Comparison of ENCODE assay signal across 1 cellular context in the genomic region with DNA sequence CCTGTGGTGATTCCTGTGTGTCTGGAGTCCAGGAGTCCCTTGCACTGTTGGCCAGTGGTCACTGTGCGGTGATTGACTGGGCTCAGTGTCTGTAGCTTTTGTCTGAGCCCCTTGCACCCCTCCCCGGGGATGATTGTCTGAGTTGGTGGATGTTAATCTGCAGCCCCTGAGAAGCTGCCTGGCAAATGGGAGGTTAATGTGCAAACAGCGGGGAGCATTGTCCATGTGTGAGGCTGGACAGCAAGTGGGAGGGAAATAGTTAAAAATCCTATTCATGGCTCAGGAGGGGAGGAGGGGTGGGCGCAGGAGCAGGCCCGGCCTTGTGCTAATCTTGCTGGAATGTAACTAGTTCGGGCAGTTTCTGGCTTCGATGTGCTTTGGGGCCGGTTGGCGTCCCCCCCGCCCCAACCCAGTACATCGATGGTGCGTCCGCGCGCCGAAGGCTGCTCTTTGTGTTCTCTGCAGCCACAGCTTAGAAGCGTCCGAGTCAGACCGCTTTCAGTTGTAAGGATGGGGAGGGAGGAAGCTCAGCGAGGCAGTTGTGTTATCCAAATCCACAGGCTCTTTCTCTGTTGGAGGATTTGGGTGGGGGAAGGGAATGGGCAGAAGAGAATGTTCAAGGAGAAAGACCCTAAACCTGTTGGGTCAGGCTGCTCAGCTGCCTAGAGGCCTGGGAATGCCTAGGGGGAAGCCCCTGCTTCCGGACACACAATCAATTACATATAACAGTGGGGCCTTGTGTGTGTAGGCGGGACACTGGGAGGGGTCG.
A peak's percentile ranks its signal among the peaks of the same experiment; 100 is the strongest.
TF ChIP-seq lines count a peak whose summit lies in the region.

No MANE protein-coding gene starts in this region.

TF ChIP-seq in WTC11, 78 proteins besides CTCF, POLR2A, EP300 and RAD21 (continued from another document):
- peak; percentile 98 for TF ChIP-seq ZNF121 (CRISPR knock-in tag; IDR thresholded peaks at IDR 0.05)
- TF ChIP-seq, protein P1, sequence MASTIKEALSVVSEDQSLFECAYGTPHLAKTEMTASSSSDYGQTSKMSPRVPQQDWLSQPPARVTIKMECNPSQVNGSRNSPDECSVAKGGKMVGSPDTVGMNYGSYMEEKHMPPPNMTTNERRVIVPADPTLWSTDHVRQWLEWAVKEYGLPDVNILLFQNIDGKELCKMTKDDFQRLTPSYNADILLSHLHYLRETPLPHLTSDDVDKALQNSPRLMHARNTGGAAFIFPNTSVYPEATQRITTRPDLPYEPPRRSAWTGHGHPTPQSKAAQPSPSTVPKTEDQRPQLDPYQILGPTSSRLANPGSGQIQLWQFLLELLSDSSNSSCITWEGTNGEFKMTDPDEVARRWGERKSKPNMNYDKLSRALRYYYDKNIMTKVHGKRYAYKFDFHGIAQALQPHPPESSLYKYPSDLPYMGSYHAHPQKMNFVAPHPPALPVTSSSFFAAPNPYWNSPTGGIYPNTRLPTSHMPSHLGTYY (CRISPR knock-in tag; IDR thresholded peaks at IDR 0.05), result no peak
- no peak; the same call in 1 of the 2 replicates for TF ChIP-seq CBFB (CRISPR knock-in tag; IDR thresholded peaks at IDR 0.05; ENCODE audit: low read depth)
- TF ChIP-seq ZNF219 (CRISPR knock-in tag; IDR thresholded peaks at IDR 0.05; ENCODE audit: borderline replicate concordance), result peak; percentile 57; the same call in 1 of the 2 replicates
- no peak for TF ChIP-seq ZNF263 (CRISPR knock-in tag; IDR thresholded peaks at IDR 0.05; ENCODE audit: low read depth)
- TF ChIP-seq NFE2L1 (CRISPR knock-in tag; IDR thresholded peaks at IDR 0.05), result no peak
- no peak for TF ChIP-seq GTF2I (CRISPR knock-in tag; conservative IDR thresholded peaks at IDR 0.05)
- peak; percentile 79 for TF ChIP-seq TEAD4 (CRISPR knock-in tag; IDR thresholded peaks at IDR 0.05)
- TF ChIP-seq, protein P2, sequence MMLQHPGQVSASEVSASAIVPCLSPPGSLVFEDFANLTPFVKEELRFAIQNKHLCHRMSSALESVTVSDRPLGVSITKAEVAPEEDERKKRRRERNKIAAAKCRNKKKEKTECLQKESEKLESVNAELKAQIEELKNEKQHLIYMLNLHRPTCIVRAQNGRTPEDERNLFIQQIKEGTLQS (CRISPR knock-in tag; conservative IDR thresholded peaks at IDR 0.05), result no peak
- TF ChIP-seq CREM (CRISPR knock-in tag; IDR thresholded peaks at IDR 0.05), result peak; percentile 61; the same call in 1 of the 2 replicates
- no peak for TF ChIP-seq GABPB1 (CRISPR knock-in tag; IDR thresholded peaks at IDR 0.05)
- TF ChIP-seq, protein P3, sequence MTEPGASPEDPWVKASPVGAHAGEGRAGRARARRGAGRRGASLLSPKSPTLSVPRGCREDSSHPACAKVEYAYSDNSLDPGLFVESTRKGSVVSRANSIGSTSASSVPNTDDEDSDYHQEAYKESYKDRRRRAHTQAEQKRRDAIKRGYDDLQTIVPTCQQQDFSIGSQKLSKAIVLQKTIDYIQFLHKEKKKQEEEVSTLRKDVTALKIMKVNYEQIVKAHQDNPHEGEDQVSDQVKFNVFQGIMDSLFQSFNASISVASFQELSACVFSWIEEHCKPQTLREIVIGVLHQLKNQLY (CRISPR knock-in tag; IDR thresholded peaks at IDR 0.05), result no peak
- TF ChIP-seq NR2C2 (CRISPR knock-in tag; IDR thresholded peaks at IDR 0.05), result no peak
- TF ChIP-seq, protein P4, sequence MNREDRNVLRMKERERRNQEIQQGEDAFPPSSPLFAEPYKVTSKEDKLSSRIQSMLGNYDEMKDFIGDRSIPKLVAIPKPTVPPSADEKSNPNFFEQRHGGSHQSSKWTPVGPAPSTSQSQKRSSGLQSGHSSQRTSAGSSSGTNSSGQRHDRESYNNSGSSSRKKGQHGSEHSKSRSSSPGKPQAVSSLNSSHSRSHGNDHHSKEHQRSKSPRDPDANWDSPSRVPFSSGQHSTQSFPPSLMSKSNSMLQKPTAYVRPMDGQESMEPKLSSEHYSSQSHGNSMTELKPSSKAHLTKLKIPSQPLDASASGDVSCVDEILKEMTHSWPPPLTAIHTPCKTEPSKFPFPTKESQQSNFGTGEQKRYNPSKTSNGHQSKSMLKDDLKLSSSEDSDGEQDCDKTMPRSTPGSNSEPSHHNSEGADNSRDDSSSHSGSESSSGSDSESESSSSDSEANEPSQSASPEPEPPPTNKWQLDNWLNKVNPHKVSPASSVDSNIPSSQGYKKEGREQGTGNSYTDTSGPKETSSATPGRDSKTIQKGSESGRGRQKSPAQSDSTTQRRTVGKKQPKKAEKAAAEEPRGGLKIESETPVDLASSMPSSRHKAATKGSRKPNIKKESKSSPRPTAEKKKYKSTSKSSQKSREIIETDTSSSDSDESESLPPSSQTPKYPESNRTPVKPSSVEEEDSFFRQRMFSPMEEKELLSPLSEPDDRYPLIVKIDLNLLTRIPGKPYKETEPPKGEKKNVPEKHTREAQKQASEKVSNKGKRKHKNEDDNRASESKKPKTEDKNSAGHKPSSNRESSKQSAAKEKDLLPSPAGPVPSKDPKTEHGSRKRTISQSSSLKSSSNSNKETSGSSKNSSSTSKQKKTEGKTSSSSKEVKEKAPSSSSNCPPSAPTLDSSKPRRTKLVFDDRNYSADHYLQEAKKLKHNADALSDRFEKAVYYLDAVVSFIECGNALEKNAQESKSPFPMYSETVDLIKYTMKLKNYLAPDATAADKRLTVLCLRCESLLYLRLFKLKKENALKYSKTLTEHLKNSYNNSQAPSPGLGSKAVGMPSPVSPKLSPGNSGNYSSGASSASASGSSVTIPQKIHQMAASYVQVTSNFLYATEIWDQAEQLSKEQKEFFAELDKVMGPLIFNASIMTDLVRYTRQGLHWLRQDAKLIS (CRISPR knock-in tag; IDR thresholded peaks at IDR 0.05; ENCODE audit: borderline replicate concordance), result 0 out of 2 replicates have a peak, but pooled peaks have one; percentile 44
- TF ChIP-seq, protein P5, sequence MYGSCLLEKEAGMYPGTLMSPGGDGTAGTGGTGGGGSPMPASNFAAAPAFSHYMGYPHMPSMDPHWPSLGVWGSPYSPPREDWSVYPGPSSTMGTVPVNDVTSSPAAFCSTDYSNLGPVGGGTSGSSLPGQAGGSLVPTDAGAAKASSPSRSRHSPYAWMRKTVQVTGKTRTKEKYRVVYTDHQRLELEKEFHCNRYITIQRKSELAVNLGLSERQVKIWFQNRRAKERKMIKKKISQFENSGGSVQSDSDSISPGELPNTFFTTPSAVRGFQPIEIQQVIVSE (CRISPR knock-in tag; IDR thresholded peaks at IDR 0.05; ENCODE audit: borderline replicate concordance), result no peak
- TF ChIP-seq SOX15 (CRISPR knock-in tag; IDR thresholded peaks at IDR 0.05), result no peak
- TF ChIP-seq, protein P6, sequence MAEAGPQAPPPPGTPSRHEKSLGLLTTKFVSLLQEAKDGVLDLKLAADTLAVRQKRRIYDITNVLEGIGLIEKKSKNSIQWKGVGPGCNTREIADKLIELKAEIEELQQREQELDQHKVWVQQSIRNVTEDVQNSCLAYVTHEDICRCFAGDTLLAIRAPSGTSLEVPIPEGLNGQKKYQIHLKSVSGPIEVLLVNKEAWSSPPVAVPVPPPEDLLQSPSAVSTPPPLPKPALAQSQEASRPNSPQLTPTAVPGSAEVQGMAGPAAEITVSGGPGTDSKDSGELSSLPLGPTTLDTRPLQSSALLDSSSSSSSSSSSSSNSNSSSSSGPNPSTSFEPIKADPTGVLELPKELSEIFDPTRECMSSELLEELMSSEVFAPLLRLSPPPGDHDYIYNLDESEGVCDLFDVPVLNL (CRISPR knock-in tag; IDR thresholded peaks at IDR 0.05; ENCODE audit: borderline replicate concordance, low read depth), result no peak
- TF ChIP-seq TP53 (CRISPR knock-in tag; IDR thresholded peaks at IDR 0.05), result no peak
- no peak; the same call in 1 of the 2 replicates for TF ChIP-seq FOXK1 (CRISPR knock-in tag; IDR thresholded peaks at IDR 0.05)
- no peak for TF ChIP-seq ESRRA (CRISPR knock-in tag; IDR thresholded peaks at IDR 0.05; ENCODE audit: borderline replicate concordance)
- peak; percentile 25; the same call in 1 of the 2 replicates for TF ChIP-seq SP1 (CRISPR knock-in tag; conservative IDR thresholded peaks at IDR 0.05)
- TF ChIP-seq KAT7 (CRISPR knock-in tag; IDR thresholded peaks at IDR 0.05; ENCODE audit: borderline replicate concordance), result 0 out of 2 replicates have a peak, but pooled peaks have one; percentile 35
- TF ChIP-seq, protein P7, sequence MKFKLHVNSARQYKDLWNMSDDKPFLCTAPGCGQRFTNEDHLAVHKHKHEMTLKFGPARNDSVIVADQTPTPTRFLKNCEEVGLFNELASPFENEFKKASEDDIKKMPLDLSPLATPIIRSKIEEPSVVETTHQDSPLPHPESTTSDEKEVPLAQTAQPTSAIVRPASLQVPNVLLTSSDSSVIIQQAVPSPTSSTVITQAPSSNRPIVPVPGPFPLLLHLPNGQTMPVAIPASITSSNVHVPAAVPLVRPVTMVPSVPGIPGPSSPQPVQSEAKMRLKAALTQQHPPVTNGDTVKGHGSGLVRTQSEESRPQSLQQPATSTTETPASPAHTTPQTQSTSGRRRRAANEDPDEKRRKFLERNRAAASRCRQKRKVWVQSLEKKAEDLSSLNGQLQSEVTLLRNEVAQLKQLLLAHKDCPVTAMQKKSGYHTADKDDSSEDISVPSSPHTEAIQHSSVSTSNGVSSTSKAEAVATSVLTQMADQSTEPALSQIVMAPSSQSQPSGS (CRISPR knock-in tag; IDR thresholded peaks at IDR 0.05; ENCODE audit: borderline replicate concordance, low read depth), result no peak
- TF ChIP-seq, protein P8, sequence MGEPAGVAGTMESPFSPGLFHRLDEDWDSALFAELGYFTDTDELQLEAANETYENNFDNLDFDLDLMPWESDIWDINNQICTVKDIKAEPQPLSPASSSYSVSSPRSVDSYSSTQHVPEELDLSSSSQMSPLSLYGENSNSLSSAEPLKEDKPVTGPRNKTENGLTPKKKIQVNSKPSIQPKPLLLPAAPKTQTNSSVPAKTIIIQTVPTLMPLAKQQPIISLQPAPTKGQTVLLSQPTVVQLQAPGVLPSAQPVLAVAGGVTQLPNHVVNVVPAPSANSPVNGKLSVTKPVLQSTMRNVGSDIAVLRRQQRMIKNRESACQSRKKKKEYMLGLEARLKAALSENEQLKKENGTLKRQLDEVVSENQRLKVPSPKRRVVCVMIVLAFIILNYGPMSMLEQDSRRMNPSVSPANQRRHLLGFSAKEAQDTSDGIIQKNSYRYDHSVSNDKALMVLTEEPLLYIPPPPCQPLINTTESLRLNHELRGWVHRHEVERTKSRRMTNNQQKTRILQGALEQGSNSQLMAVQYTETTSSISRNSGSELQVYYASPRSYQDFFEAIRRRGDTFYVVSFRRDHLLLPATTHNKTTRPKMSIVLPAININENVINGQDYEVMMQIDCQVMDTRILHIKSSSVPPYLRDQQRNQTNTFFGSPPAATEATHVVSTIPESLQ (CRISPR knock-in tag; IDR thresholded peaks at IDR 0.05), result no peak
- no peak for TF ChIP-seq ZNF396 (CRISPR knock-in tag; IDR thresholded peaks at IDR 0.05; ENCODE audit: borderline replicate concordance)
- no peak for TF ChIP-seq ZNF416 (CRISPR knock-in tag; IDR thresholded peaks at IDR 0.05)
- TF ChIP-seq, protein P9, sequence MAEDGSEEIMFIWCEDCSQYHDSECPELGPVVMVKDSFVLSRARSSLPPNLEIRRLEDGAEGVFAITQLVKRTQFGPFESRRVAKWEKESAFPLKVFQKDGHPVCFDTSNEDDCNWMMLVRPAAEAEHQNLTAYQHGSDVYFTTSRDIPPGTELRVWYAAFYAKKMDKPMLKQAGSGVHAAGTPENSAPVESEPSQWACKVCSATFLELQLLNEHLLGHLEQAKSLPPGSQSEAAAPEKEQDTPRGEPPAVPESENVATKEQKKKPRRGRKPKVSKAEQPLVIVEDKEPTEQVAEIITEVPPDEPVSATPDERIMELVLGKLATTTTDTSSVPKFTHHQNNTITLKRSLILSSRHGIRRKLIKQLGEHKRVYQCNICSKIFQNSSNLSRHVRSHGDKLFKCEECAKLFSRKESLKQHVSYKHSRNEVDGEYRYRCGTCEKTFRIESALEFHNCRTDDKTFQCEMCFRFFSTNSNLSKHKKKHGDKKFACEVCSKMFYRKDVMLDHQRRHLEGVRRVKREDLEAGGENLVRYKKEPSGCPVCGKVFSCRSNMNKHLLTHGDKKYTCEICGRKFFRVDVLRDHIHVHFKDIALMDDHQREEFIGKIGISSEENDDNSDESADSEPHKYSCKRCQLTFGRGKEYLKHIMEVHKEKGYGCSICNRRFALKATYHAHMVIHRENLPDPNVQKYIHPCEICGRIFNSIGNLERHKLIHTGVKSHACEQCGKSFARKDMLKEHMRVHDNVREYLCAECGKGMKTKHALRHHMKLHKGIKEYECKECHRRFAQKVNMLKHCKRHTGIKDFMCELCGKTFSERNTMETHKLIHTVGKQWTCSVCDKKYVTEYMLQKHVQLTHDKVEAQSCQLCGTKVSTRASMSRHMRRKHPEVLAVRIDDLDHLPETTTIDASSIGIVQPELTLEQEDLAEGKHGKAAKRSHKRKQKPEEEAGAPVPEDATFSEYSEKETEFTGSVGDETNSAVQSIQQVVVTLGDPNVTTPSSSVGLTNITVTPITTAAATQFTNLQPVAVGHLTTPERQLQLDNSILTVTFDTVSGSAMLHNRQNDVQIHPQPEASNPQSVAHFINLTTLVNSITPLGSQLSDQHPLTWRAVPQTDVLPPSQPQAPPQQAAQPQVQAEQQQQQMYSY (CRISPR knock-in tag; IDR thresholded peaks at IDR 0.05), result no peak
- TF ChIP-seq ZNF232 (CRISPR knock-in tag; IDR thresholded peaks at IDR 0.05), result no peak
- TF ChIP-seq TCF7 (CRISPR knock-in tag; IDR thresholded peaks at IDR 0.05; ENCODE audit: low read depth), result no peak
- TF ChIP-seq, protein P10, sequence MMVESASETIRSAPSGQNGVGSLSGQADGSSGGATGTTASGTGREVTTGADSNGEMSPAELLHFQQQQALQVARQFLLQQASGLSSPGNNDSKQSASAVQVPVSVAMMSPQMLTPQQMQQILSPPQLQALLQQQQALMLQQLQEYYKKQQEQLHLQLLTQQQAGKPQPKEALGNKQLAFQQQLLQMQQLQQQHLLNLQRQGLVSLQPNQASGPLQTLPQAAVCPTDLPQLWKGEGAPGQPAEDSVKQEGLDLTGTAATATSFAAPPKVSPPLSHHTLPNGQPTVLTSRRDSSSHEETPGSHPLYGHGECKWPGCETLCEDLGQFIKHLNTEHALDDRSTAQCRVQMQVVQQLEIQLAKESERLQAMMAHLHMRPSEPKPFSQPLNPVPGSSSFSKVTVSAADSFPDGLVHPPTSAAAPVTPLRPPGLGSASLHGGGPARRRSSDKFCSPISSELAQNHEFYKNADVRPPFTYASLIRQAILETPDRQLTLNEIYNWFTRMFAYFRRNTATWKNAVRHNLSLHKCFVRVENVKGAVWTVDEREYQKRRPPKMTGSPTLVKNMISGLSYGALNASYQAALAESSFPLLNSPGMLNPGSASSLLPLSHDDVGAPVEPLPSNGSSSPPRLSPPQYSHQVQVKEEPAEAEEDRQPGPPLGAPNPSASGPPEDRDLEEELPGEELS (CRISPR knock-in tag; IDR thresholded peaks at IDR 0.05), result 0 out of 2 replicates have a peak, but pooled peaks have one; percentile 14
- TF ChIP-seq, protein P11, sequence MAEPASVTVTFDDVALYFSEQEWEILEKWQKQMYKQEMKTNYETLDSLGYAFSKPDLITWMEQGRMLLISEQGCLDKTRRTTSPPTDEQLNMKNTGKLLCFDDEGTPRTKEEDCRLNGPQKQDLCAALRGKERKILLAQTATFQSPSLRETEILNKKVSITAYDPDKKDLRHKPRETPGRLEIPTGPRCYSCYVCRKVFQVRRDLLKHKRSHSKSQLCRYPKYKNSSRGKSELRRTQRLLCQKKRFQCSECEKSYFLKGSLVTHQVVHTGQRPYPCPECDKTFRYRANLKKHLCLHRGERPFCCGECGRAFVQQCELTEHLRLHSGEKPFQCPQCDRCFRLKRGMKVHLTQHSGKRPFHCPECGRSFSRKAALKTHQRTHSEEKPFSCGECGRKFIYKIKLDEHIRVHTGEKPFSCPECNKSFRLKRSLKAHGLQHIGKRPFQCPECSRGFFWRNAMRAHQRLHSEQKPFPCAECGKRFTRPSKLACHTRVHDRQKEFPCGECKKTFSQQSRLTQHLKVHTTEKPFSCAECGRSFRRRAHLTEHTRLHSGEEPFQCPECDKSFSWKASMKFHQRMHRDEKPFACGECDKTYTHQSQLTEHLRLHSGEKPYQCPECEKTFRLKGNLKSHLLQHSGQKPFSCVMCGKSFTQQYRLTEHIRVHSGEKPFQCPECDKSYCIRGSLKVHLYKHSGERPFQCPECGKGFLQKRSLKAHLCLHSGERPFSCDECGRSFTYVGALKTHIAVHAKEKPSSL (CRISPR knock-in tag; conservative IDR thresholded peaks at IDR 0.05), result no peak
- TF ChIP-seq NR3C1 (CRISPR knock-in tag; conservative IDR thresholded peaks at IDR 0.05; ENCODE audit: low read depth), result no peak
- TF ChIP-seq ZNF317 (CRISPR knock-in tag; IDR thresholded peaks at IDR 0.05; ENCODE audit: borderline replicate concordance, low read depth), result no peak
